In genomic region chr9:20356392-20357206, GRCh38 we compare ENCODE assay signal across 8 cellular contexts.
DNase-seq lines count a peak whose midpoint lies in the region; FAIRE-seq and TF ChIP-seq lines count a peak whose summit lies in the region.

No MANE protein-coding gene starts in this region.

- no peaks in the 10 kb centered on the region for H3K27me3 ChIP-seq in parathyroid adenoma (ENCODE audit: control insufficient read depth, insufficient read depth, low read length)

- TF ChIP-seq CTCF in 22Rv1 (IDR thresholded peaks at IDR 0.05) (peak; percentile 90), OCI-LY7 (conservative IDR thresholded peaks at IDR 0.05; ENCODE audit: low read length) (peak; percentile 79), parathyroid adenoma (IDR thresholded peaks at IDR 0.05) (peak; percentile 64)

- no peak for TF ChIP-seq POLR2A in GM12891 (IDR thresholded peaks at IDR 0.05; ENCODE audit: low read depth, low read length)

- FAIRE-seq in GM12891 (lab: Jason Lieb, UNC) (peak; percentile 78), urothelium cell line (lab: Jason Lieb, UNC) (no peak)

- no peaks in the 10 kb centered on the region for H3K9me3 ChIP-seq in OCI-LY7 (ENCODE audit: low read length)
- no peaks in the 10 kb centered on the region for H3K9me3 ChIP-seq in parathyroid adenoma (ENCODE audit: control insufficient read depth, low read length)

- no TSS peak for BruUV-seq in OCI-LY7 (replicated peaks; lab: Mats Ljungman, UMichigan)

- DNase-seq in GM12891 (ENCODE audit: insufficient read length, low spot score) (peak; percentile 18), HS-27A (ENCODE audit: low read depth) (peak; percentile 27), OCI-LY7 (ENCODE audit: low spot score) (peak; percentile 65), glomerular visceral epithelial cell (ENCODE audit: extremely low spot score) (peak; percentile 74), urothelium cell line (ENCODE audit: low spot score) (peak; percentile 55)
- DNase-seq in activated naive CD4-positive, alpha-beta T cell treated with anti-CD3 and anti-CD28 coated beads, Interleukin-2, amount 50 U/mL, for 16 hours, result peak; percentile 64

- no peak overlapping the region for H3K9ac ChIP-seq in parathyroid adenoma

- H3K79me2 ChIP-seq in OCI-LY7 (ENCODE audit: insufficient read depth, low read depth, low read length), result no peaks in the 10 kb centered on the region
- H3K79me2 ChIP-seq in parathyroid adenoma, result no peaks in the 10 kb centered on the region

- H3K4me2 ChIP-seq in OCI-LY7 (ENCODE audit: low read length), result no peak overlapping the region
- H3K4me2 ChIP-seq in parathyroid adenoma (ENCODE audit: low read length), result peak overlapping the region; percentile 74

- H2AFZ ChIP-seq in OCI-LY7 (ENCODE audit: low read length) (no peak overlapping the region), parathyroid adenoma (peak overlapping the region; percentile 58)

- H3K4me1 ChIP-seq in OCI-LY7 (ENCODE audit: insufficient read depth, low read length, poor library complexity, severe bottlenecking), result peaks cover 6% of the 10 kb centered on the region
- no peaks in the 10 kb centered on the region for H3K4me1 ChIP-seq in parathyroid adenoma

- POLR2A ChIA-PET in OCI-LY7 (lab: Charles Lee), result interaction anchor here (0.7 to 1.3 kb wide), 2 partner anchors 266 to 926 kb away, joined by 3 read pairs; partner anchors contain the start of gene MLLT3

- no peaks in the 10 kb centered on the region for H3K9me2 ChIP-seq in OCI-LY7 (ENCODE audit: insufficient read depth, low read length)

- intact Hi-C loops in OCI-LY7 (cut with micrococcal nuclease; ENCODE audit: unreplicated experiment), result loop anchor here (1.0 kb wide), 4 partner anchors 268 to 755 kb away; no protein-coding TSS in a partner anchor

- CTCF ChIA-PET in OCI-LY7 (lab: Charles Lee; ENCODE audit: unreplicated experiment), result interaction anchor here (0.7 to 1.0 kb wide), 2 partner anchors 254 to 584 kb away, joined by 3 read pairs; no protein-coding TSS in a partner anchor

- H3K27ac ChIP-seq in 22Rv1 (peak overlapping the region; percentile 52), OCI-LY7 (ENCODE audit: low read depth, low read length, poor library complexity, severe bottlenecking) (no peak overlapping the region), parathyroid adenoma (peak overlapping the region; percentile 30)

- H4K20me1 ChIP-seq in OCI-LY7 (ENCODE audit: insufficient read depth, low read length), result no peaks in the 10 kb centered on the region

- no peak overlapping the region for H3K4me3 ChIP-seq in OCI-LY7 (ENCODE audit: low read depth, low read length, poor library complexity, severe bottlenecking)
- peak overlapping the region; percentile 46 for H3K4me3 ChIP-seq in parathyroid adenoma (ENCODE audit: low read depth, low read length)

- H3K36me3 ChIP-seq in OCI-LY7 (ENCODE audit: insufficient read depth, low read length) (no peaks in the 10 kb centered on the region), parathyroid adenoma (ENCODE audit: control insufficient read depth, insufficient read depth, low read length) (no peaks in the 10 kb centered on the region)

TF ChIP-seq in GM12891, 5 proteins besides CTCF, POLR2A, EP300 and RAD21:
- TF ChIP-seq SPI1 (IDR thresholded peaks at IDR 0.05; ENCODE audit: low read depth, low read length), result no peak
- TF ChIP-seq TAF1 (IDR thresholded peaks at IDR 0.05; ENCODE audit: low read depth, low read length), result no peak
- TF ChIP-seq POLR2AphosphoS5 (IDR thresholded peaks at IDR 0.05; ENCODE audit: low read depth, low read length), result no peak
- TF ChIP-seq PAX5 (IDR thresholded peaks at IDR 0.05; ENCODE audit: insufficient read depth, low read length, severe bottlenecking), result no peak
- no peak for TF ChIP-seq POU2F2 (IDR thresholded peaks at IDR 0.05; ENCODE audit: low read depth, low read length)

Comparison
In these comparisons a context has a peak if more than half of its experiments do, and no peak if none do; other contexts are left out.
1. DNase-seq: peak in every context shown above with its lines; median percentile 74 in glomerular visceral epithelial cell; 65 in OCI-LY7; 64 in activated naive CD4-positive, alpha-beta T cell treated with anti-CD3 and anti-CD28 coated beads, Interleukin-2, amount 50 U/mL, for 16 hours; 55 in urothelium cell line; 27 in HS-27A; 18 in GM12891.